In the genomic region with DNA sequence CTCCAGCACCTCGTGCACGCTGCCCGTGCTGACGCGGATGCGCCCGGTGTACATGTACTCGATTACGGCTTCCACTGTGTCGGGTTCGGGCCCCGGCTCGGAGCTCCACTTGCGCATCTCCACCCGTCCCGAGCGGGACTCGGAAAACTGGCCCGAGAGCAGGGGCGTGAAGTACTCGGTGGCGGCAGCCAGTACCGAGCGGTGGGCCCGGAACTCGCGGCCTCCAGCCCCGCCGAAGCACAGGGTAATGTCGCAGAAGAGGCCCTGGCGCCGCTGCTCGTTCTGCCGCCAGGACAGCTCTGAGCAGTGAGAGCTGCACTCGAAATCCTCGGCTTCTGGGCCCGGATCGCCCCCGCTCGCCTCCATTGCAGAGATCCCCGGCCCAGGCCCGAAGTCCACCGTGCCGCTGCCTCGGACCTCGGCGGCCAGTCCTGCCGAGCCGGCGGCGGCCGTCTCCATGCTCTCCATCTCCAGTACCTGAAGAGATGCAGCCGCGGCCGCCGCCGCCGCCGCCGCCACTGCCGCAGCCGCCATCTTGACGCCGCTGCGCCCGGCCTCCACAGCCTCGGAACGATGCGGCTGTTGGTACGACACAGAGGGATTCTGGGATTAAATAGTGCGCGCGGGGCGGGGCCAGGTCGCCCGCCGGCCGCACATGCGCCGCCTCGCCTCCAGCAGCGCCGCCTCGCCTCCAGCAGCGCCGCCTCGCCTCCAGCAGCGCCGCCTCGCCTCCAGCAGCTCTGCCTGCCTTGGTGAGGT, we compare ENCODE assay signal across 8 cellular contexts. TPM values are rescaled to one million over a fixed set of nuclear protein-coding genes. Genes with fewer than 3 reads are reported as not detected.
DNase-seq lines count a peak whose midpoint lies in the region; ATAC-seq and TF ChIP-seq lines count a peak whose summit lies in the region.

A gene with protein sequence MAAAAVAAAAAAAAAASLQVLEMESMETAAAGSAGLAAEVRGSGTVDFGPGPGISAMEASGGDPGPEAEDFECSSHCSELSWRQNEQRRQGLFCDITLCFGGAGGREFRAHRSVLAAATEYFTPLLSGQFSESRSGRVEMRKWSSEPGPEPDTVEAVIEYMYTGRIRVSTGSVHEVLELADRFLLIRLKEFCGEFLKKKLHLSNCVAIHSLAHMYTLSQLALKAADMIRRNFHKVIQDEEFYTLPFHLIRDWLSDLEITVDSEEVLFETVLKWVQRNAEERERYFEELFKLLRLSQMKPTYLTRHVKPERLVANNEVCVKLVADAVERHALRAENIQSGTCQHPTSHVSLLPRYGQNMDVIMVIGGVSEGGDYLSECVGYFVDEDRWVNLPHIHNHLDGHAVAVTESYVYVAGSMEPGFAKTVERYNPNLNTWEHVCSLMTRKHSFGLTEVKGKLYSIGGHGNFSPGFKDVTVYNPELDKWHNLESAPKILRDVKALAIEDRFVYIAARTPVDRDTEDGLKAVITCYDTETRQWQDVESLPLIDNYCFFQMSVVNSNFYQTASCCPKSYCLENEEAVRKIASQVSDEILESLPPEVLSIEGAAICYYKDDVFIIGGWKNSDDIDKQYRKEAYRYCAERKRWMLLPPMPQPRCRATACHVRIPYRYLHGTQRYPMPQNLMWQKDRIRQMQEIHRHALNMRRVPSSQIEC (minus strand): TSS at position 587 of the 759 bp plus-strand sequence. CDS start 53 bp downstream, at position 534.

- H3K4me2 ChIP-seq in parathyroid adenoma (ENCODE audit: low read length): peak within 1 kb of the TSS; percentile 76

- H3K9me3 ChIP-seq in parathyroid adenoma (ENCODE audit: control insufficient read depth, low read length) (no peaks in the 10 kb centered on the region), tibial artery (no peaks in the 10 kb centered on the region)

- H3K4me1 ChIP-seq in parathyroid adenoma (no peaks in the 10 kb centered on the region), tibial artery (peaks cover 0 to 42% (median 25%) of the 10 kb centered on the region in 4 donors)

- H3K36me3 ChIP-seq in parathyroid adenoma (ENCODE audit: control insufficient read depth, insufficient read depth, low read length) (no peaks in the 10 kb centered on the region), tibial artery (peaks cover 0 to 27% (median 19%) of the 10 kb centered on the region in 3 donors)

- peak within 1 kb of the TSS; percentile 79 for H3K27ac Mint-ChIP-seq in activated naive CD8-positive, alpha-beta T cell treated with anti-CD3 and anti-CD28 coated beads for 36 hours

- H3K9me3 Mint-ChIP-seq in activated naive CD8-positive, alpha-beta T cell treated with anti-CD3 and anti-CD28 coated beads for 36 hours: no peaks in the 10 kb centered on the region

- H3K27me3 ChIP-seq in parathyroid adenoma (ENCODE audit: control insufficient read depth, insufficient read depth, low read length): no peaks in the 10 kb centered on the region
- H3K27me3 ChIP-seq in tibial artery: no peaks in the 10 kb centered on the region

- H3K27me3 Mint-ChIP-seq in activated naive CD8-positive, alpha-beta T cell treated with anti-CD3 and anti-CD28 coated beads for 36 hours: no peaks in the 10 kb centered on the region

- H3K4me3 ChIP-seq in parathyroid adenoma (ENCODE audit: low read depth, low read length) (peak within 1 kb of the TSS; percentile 87), tibial artery (peak within 1 kb of the TSS; percentile 96 to 100)

- no peak within 1 kb of the TSS for H3K4me3 Mint-ChIP-seq in activated naive CD8-positive, alpha-beta T cell treated with anti-CD3 and anti-CD28 coated beads for 36 hours

- peaks cover 15% of the 10 kb centered on the region for H3K36me3 Mint-ChIP-seq in activated naive CD8-positive, alpha-beta T cell treated with anti-CD3 and anti-CD28 coated beads for 36 hours

- CTCF ChIA-PET in GM10248 (lab: Yijun Ruan, JAX): interaction anchor here (0.6 to 2.5 kb wide), 7 partner anchors 9 to 169 kb away, joined by 3 to 7 read pairs (median 3); partner anchors contain the start of gene P3H4

- POLR2A ChIA-PET in GM10248 (lab: Yijun Ruan, JAX): interaction anchor here (0.6 to 1.2 kb wide), 6 partner anchors 13 to 671 kb away, joined by 3 to 7 read pairs (median 3); partner anchors contain the start of genes NAGLU and ODAD4

- no peak for TF ChIP-seq CTCF in GM10248 (IDR thresholded peaks at IDR 0.05; ENCODE audit: control extremely low read depth, extremely low read depth, low read depth, missing control alignments)
- TF ChIP-seq CTCF in parathyroid adenoma (IDR thresholded peaks at IDR 0.05): no peak
- TF ChIP-seq CTCF in tibial artery (IDR thresholded peaks at IDR 0.05): peak; percentile 5 to 10

- peaks cover 39% of the 10 kb centered on the region for H3K79me2 ChIP-seq in parathyroid adenoma

- DNase-seq in GM10248 (ENCODE audit: extremely low spot score) (peak; percentile 94), NCI-H1092 treated with DMSO at 0.1 percent for 48 hours (lab: John Stamatoyannopoulos, UW) (peak; percentile 89), SKM-1 treated with dmso at 0.1 percent for 144 hours (lab: John Stamatoyannopoulos, UW; ENCODE audit: unreplicated experiment) (peak; percentile 83), Right ventricle myocardium superior (peak; percentile 93), tibial artery (peak; percentile 86 to 93)
- peak; percentile 91 for DNase-seq in activated naive CD8-positive, alpha-beta T cell treated with anti-CD3 and anti-CD28 coated beads for 36 hours

- H2AFZ ChIP-seq in parathyroid adenoma: peak within 1 kb of the TSS; percentile 74

- H3K27ac ChIP-seq in parathyroid adenoma: peak within 1 kb of the TSS; percentile 66
- peak within 1 kb of the TSS; percentile 96 to 98 for H3K27ac ChIP-seq in tibial artery

- H3K9ac ChIP-seq in parathyroid adenoma: peak within 1 kb of the TSS; percentile 16

- peak; percentile 79 for ATAC-seq in HG02588 (IDR thresholded peaks at IDR 0.05; ENCODE audit: unreplicated experiment)
- peak; percentile 99 for ATAC-seq in Right ventricle myocardium superior (ENCODE audit: poor library complexity)

- intact Hi-C loops in Right ventricle myocardium superior (cut with DNase I): no loop called here
- intact Hi-C loops in tibial artery (cut with DNase I; ENCODE audit: low total_unique reads): loop anchor here (10.0 kb wide), 1 partner anchor 50 kb away; the partner anchor contains the start of genes FKBP10 and P3H4

- peaks cover 40% of the 10 kb centered on the region for H3K4me1 Mint-ChIP-seq in activated naive CD8-positive, alpha-beta T cell treated with anti-CD3 and anti-CD28 coated beads for 36 hours

RNA-seq across cellular contexts. Expression of the gene that starts here (rescaled TPM):
- 10 to 100 TPM; 17.5 to 17.6 TPM for total RNA-seq in activated naive CD8-positive, alpha-beta T cell treated with anti-CD3 and anti-CD28 coated beads for 36 hours
- 3.0 TPM for total RNA-seq in Right ventricle myocardium superior

Comparison
In these comparisons a context has a peak if more than half of its experiments do, and no peak if none do; other contexts are left out.
1. Peak in every context shown above with its lines: DNase-seq, ATAC-seq, H3K4me3 ChIP-seq and H3K27ac ChIP-seq.
2. CTCF ChIP-seq: peak in tibial artery (2 of 2); none in GM10248 (single experiment) and parathyroid adenoma (single experiment).